7 cellular contexts compared by ENCODE assay signal in genomic region chr7:112084506-112084905, GRCh38.
DNase-seq lines count a peak whose midpoint lies in the region; ATAC-seq, FAIRE-seq and TF ChIP-seq lines count a peak whose summit lies in the region.

No MANE protein-coding gene starts in this region.

- BruUV-seq in endothelial cell of umbilical vein (replicated peaks; lab: Mats Ljungman, UMichigan) = no TSS peak

- ATAC-seq in GM19467 (IDR thresholded peaks at IDR 0.05; ENCODE audit: unreplicated experiment) (peak; percentile 45), HG03097 (IDR thresholded peaks at IDR 0.05; ENCODE audit: low FRiP score, unreplicated experiment) (peak; percentile 52)

- peak overlapping the region; percentile 20 for H3K4me2 ChIP-seq in endothelial cell of umbilical vein (ENCODE audit: insufficient read depth, low read length)

- POLR2A ChIA-PET in endothelial cell of umbilical vein (lab: Charles Lee) = no interaction called here

- DNase-seq in endothelial cell of umbilical vein (ENCODE audit: low read depth, low spot score) (peak; percentile 74), DMS 273 treated with DMSO at 0.1 percent for 48 hours (lab: John Stamatoyannopoulos, UW) (no peak), NCI-H1694 (lab: John Stamatoyannopoulos, UW) (no peak)
- DNase-seq in stimulated activated CD8-positive, alpha-beta memory T cell treated with anti-CD3 and anti-CD28 coated beads, Interleukin-4, amount 100 ng/mL, for 48 hours = no peak

- H3K4me1 ChIP-seq in endothelial cell of umbilical vein (ENCODE audit: control insufficient read depth, extremely low read depth, insufficient read depth, low read length) (peaks cover 53% of the 10 kb centered on the region), subcutaneous abdominal adipose tissue (ENCODE audit: control insufficient read depth in 5 of 5, insufficient read depth in 5 of 5, low read length in 5 of 5) (peaks cover 8 to 36% (median 24%) of the 10 kb centered on the region in 5 donors)

- H3K4me3 ChIP-seq in endothelial cell of umbilical vein (replicated peaks in 1 of 3; ENCODE audit: insufficient read depth in 1 of 3, low read depth in 1 of 3, low read length in 3 of 3) (no peak overlapping the region), subcutaneous abdominal adipose tissue (ENCODE audit: low read depth in 1 of 5, low read length in 5 of 5) (peak overlapping the region in 2 of 5 donors; percentile 21 to 28)

- no peak overlapping the region for H3K9ac ChIP-seq in endothelial cell of umbilical vein (replicated peaks; ENCODE audit: extremely low read depth, insufficient read depth, low read length)
- H3K9ac ChIP-seq in subcutaneous abdominal adipose tissue (ENCODE audit: low read length in 5 of 5) = peak overlapping the region in 1 of 5 donors; percentile 11

- H2AFZ ChIP-seq in endothelial cell of umbilical vein (ENCODE audit: low read depth, low read length) = no peak overlapping the region

- no peak for TF ChIP-seq POLR2A in endothelial cell of umbilical vein (IDR thresholded peaks at IDR 0.05; ENCODE audit: low read depth, low read length)

- H3K36me3 ChIP-seq in endothelial cell of umbilical vein (ENCODE audit: control insufficient read depth in 2 of 2, extremely low read depth in 1 of 2, insufficient read depth in 2 of 2, low read length in 2 of 2) = no peaks in the 10 kb centered on the region
- no peaks in the 10 kb centered on the region for H3K36me3 ChIP-seq in subcutaneous abdominal adipose tissue (ENCODE audit: control insufficient read depth in 5 of 5, insufficient read depth in 5 of 5, low read length in 5 of 5)

- H3K79me2 ChIP-seq in endothelial cell of umbilical vein (ENCODE audit: control insufficient read depth, insufficient read depth, low read length) = peaks cover 87% of the 10 kb centered on the region

- dilution Hi-C loops in endothelial cell of umbilical vein (cut with MboI; ENCODE audit: extremely low pct_ligation_motif_present, low sequenced_read_pairs) = no loop called here

- H3K9me3 ChIP-seq in endothelial cell of umbilical vein (replicated peaks; ENCODE audit: control insufficient read depth, insufficient read depth, low read length) (no peaks in the 10 kb centered on the region), subcutaneous abdominal adipose tissue (ENCODE audit: control insufficient read depth in 5 of 5, low read length in 5 of 5) (no peaks in the 10 kb centered on the region)

- peak overlapping the region; percentile 40 for H3K27ac ChIP-seq in endothelial cell of umbilical vein (ENCODE audit: insufficient read depth, low read depth, low read length)
- peak overlapping the region; percentile 63 for H3K27ac ChIP-seq in subcutaneous abdominal adipose tissue (ENCODE audit: low read depth, low read length)

- H3K27me3 ChIP-seq in endothelial cell of umbilical vein (ENCODE audit: control insufficient read depth in 2 of 2, insufficient read depth in 2 of 2, low read length in 2 of 2) (no peaks in the 10 kb centered on the region), subcutaneous abdominal adipose tissue (ENCODE audit: control insufficient read depth in 5 of 5, insufficient read depth in 4 of 5, low read length in 5 of 5) (no peaks in the 10 kb centered on the region)

- intact Hi-C loops in endothelial cell of umbilical vein (cut with micrococcal nuclease) = loop anchor here (5.0 kb wide), 1 partner anchor 328 kb away; no protein-coding TSS in a partner anchor

- CTCF ChIA-PET in endothelial cell of umbilical vein (lab: Charles Lee) = no interaction called here

- TF ChIP-seq CTCF in endothelial cell of umbilical vein (IDR thresholded peaks at IDR 0.05; ENCODE audit: extremely low read depth in 1 of 2, insufficient read depth in 1 of 2, low read depth in 1 of 2, low read length in 2 of 2) = no peak

- peak; percentile 24 for FAIRE-seq in endothelial cell of umbilical vein (lab: Jason Lieb, UNC)

- no peaks in the 10 kb centered on the region for H3K9me1 ChIP-seq in endothelial cell of umbilical vein (replicated peaks; ENCODE audit: control insufficient read depth, extremely low read depth, insufficient read depth, low read length)

- H4K20me1 ChIP-seq in endothelial cell of umbilical vein (replicated peaks; ENCODE audit: control insufficient read depth, extremely low read depth, insufficient read depth, low read length) = no peaks in the 10 kb centered on the region

TF ChIP-seq in endothelial cell of umbilical vein, 7 proteins besides CTCF, POLR2A, EP300 and RAD21:
- TF ChIP-seq EZH2 (IDR thresholded peaks at IDR 0.05; ENCODE audit: borderline replicate concordance, low read depth, low read length, severe bottlenecking) (no peak), FOS (IDR thresholded peaks at IDR 0.05; ENCODE audit: borderline replicate concordance, insufficient read depth, low read length) (no peak), POLR2AphosphoS5 (IDR thresholded peaks at IDR 0.05; ENCODE audit: insufficient read depth, low read depth, low read length) (peak; percentile 23), GATA2 (IDR thresholded peaks at IDR 0.05; ENCODE audit: insufficient read depth, insufficient read length, low read depth, low read length) (no peak), JUN (IDR thresholded peaks at IDR 0.05; ENCODE audit: borderline replicate concordance, insufficient read depth, insufficient read length, low read depth) (no peak), MYC (IDR thresholded peaks at IDR 0.05; ENCODE audit: low read depth, low read length) (no peak)
